Comparison of ENCODE assay signal across 8 cellular contexts in the genomic region with DNA sequence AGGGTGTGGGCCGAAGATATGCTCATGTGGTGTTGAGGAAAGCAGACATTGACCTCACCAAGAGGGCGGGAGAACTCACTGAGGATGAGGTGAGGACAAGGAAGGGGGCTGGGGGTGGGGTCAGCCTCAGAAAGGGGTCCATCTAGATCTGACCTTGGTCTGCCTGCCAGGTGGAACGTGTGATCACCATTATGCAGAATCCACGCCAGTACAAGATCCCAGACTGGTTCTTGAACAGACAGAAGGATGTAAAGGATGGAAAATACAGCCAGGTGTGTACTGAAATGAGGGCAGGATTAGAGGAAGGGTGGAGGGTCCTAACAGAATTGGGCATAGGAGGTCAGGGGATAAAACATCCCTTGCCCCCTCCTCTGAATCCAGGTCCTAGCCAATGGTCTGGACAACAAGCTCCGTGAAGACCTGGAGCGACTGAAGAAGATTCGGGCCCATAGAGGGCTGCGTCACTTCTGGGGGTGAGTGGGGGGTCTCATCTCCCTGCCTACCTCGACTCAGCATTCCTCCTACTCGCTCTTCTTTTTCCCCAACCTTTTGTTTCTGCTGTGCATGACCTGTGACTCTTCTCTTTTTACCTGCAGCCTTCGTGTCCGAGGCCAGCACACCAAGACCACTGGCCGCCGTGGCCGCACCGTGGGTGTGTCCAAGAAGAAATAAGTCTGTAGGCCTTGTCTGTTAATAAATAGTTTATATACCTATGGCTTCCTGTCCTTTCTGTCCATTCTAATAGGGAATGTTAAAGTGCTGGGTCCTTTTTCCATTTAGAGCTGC. TPM values are rescaled to one million over a fixed set of nuclear protein-coding genes. Genes with fewer than 3 reads are reported as not detected.
DNase-seq lines count a peak whose midpoint lies in the region; ATAC-seq, FAIRE-seq and TF ChIP-seq lines count a peak whose summit lies in the region.
"Not testable (repeated sequence)": the region's sequence is repeated elsewhere in the genome, so short reads cannot be mapped to it uniquely, and the experiment has no call there.

No MANE protein-coding gene starts in this region.

- H3K4me3 ChIP-seq in CD8-positive, alpha-beta T cell (ENCODE audit: low read depth, low read length): peak overlapping the region; percentile 93
- H3K4me3 ChIP-seq in IMR-90 (ENCODE audit: insufficient read depth, low read depth, low read length): not testable (repeated sequence)
- peak overlapping the region; percentile 79 for H3K4me3 ChIP-seq in adipocyte (ENCODE audit: low read length)
- peak overlapping the region in 1 of 2 donors; percentile 65 for H3K4me3 ChIP-seq in kidney (ENCODE audit: low read length in 2 of 2)
- peak overlapping the region; percentile 77 to 84 for H3K4me3 ChIP-seq in neutrophil (ENCODE audit: low read depth in 1 of 2, low read length in 1 of 2)

- H2BK5ac ChIP-seq in IMR-90 (ENCODE audit: low read depth, low read length, poor library complexity, severe bottlenecking): peak overlapping the region; percentile 7

- H3K27ac ChIP-seq in CD8-positive, alpha-beta T cell (ENCODE audit: low read depth, low read length): peak overlapping the region; percentile 79
- H3K27ac ChIP-seq in IMR-90 (ENCODE audit: insufficient read depth, low read length); kidney (ENCODE audit: low read depth in 2 of 2, low read length in 2 of 2): not testable (repeated sequence)
- H3K27ac ChIP-seq in neutrophil (peak overlapping the region; percentile 90), temporal lobe (ENCODE audit: low read depth, low read length) (peak overlapping the region; percentile 83)

- not testable (repeated sequence) for H3K9me3 ChIP-seq in CD8-positive, alpha-beta T cell (ENCODE audit: low read length); IMR-90 (ENCODE audit: control insufficient read depth, insufficient read depth, low read length); T-helper 17 cell (ENCODE audit: control insufficient read depth, low read length, poor library complexity, severe bottlenecking); adipocyte (ENCODE audit: control insufficient read depth, low read length); kidney (ENCODE audit: control insufficient read depth in 1 of 2, low read length in 2 of 2); neutrophil

- TF ChIP-seq POLR2A in IMR-90 (IDR thresholded peaks at IDR 0.05; ENCODE audit: low read depth, low read length): not testable (repeated sequence)

- H3K9ac ChIP-seq in IMR-90 (ENCODE audit: low read depth, low read length) (peak overlapping the region; percentile 62), adipocyte (ENCODE audit: low read length) (peak overlapping the region; percentile 98), kidney (ENCODE audit: low read length in 2 of 2) (peak overlapping the region; percentile 21 to 27)

- not testable (repeated sequence) for ATAC-seq in CD8-positive, alpha-beta T cell; IMR-90 (ENCODE audit: low read depth); T-helper 17 cell

- not testable (repeated sequence) for H3K9me3 Mint-ChIP-seq in CD8-positive, alpha-beta T cell; endothelial cell (ENCODE audit: unreplicated experiment)

- peaks cover 20 to 54% of the 10 kb centered on the region in 2 experiments for H3K79me1 ChIP-seq in IMR-90 (ENCODE audit: low read depth in 1 of 2, low read length in 2 of 2)

- peaks cover 23% of the 10 kb centered on the region for H3K36me3 ChIP-seq in CD8-positive, alpha-beta T cell (ENCODE audit: insufficient read depth, low read length)
- H3K36me3 ChIP-seq in IMR-90 (ENCODE audit: control insufficient read depth, insufficient read depth, low read length): peaks cover 59% of the 10 kb centered on the region
- peaks cover 63% of the 10 kb centered on the region for H3K36me3 ChIP-seq in adipocyte (ENCODE audit: control insufficient read depth, insufficient read depth, low read length, severe bottlenecking)
- H3K36me3 ChIP-seq in kidney (ENCODE audit: control insufficient read depth in 1 of 2, insufficient read depth in 2 of 2, low read length in 2 of 2): peaks cover 19 to 23% of the 10 kb centered on the region in 2 donors
- H3K36me3 ChIP-seq in neutrophil: peaks cover 29% of the 10 kb centered on the region

- not testable (repeated sequence) for FAIRE-seq in kidney (lab: Jason Lieb, UNC)

- not testable (repeated sequence) for H2BK15ac ChIP-seq in IMR-90 (ENCODE audit: low read depth, low read length)

- not testable (repeated sequence) for H3K18ac ChIP-seq in IMR-90 (ENCODE audit: low read depth, low read length)

- intact Hi-C loops in CD8-positive, alpha-beta T cell (cut with DNase I, micrococcal nuclease): loop anchor here in 1 of 2 experiments (2.0 to 10.0 kb wide), 2 partner anchors 143 to 1101 kb away; a partner anchor contains a TSS
- intact Hi-C loops in IMR-90 (cut with micrococcal nuclease); kidney (cut with DNase I): not testable (repeated sequence)

- H3K4ac ChIP-seq in IMR-90 (ENCODE audit: low read depth, low read length): 0 out of 2 replicates have a peak overlapping the region, but pooled peaks have one; percentile 57

- TSS peak; percentile 29 for BruUV-seq in IMR-90 (replicated peaks; lab: Mats Ljungman, UMichigan)

- H2AK9ac ChIP-seq in IMR-90 (replicated peaks; ENCODE audit: low read depth, low read length, poor library complexity): not testable (repeated sequence)

- H3K4me3 Mint-ChIP-seq in CD8-positive, alpha-beta T cell: peak overlapping the region; percentile 89
- H3K4me3 Mint-ChIP-seq in T-helper 17 cell: peak overlapping the region; percentile 91
- peak overlapping the region; percentile 87 for H3K4me3 Mint-ChIP-seq in endothelial cell (ENCODE audit: unreplicated experiment)

- 40% methylated on average over 1 of the region's 16 CpGs; no CpG with 5 or more reads in 1 of the 2 experiments for WGBS in IMR-90 (ENCODE audit: extremely low coverage in 2 of 2, insufficient read length in 1 of 2), 2 experiments

- not testable (repeated sequence) for H3K27me3 ChIP-seq in CD8-positive, alpha-beta T cell (ENCODE audit: insufficient read depth, low read length); IMR-90 (ENCODE audit: control insufficient read depth, insufficient read depth, low read length); adipocyte (replicated peaks; ENCODE audit: control insufficient read depth, insufficient read depth, low read length); neutrophil

- POLR2A ChIA-PET in CD8-positive, alpha-beta T cell (lab: Charles Lee): interaction anchor here (1.0 to 5.3 kb wide), 7 partner anchors 11 to 155 kb away, joined by 3 to 48 read pairs (median 6); a partner anchor contains a TSS
- POLR2A ChIA-PET in IMR-90 (lab: Charles Lee; ENCODE audit: unreplicated experiment): not testable (repeated sequence)

- H4K20me1 ChIP-seq in IMR-90 (ENCODE audit: insufficient read depth, low read length): peaks cover 75% of the 10 kb centered on the region

- CTCF ChIA-PET in CD8-positive, alpha-beta T cell (lab: Charles Lee): interaction anchor here (0.7 to 5.4 kb wide), 4 partner anchors 12 to 69 kb away, joined by 3 to 34 read pairs (median 16); a partner anchor contains a TSS
- CTCF ChIA-PET in IMR-90 (lab: Yijun Ruan, JAX): not testable (repeated sequence)

- peaks cover 73% of the 10 kb centered on the region for H3K4me1 Mint-ChIP-seq in CD8-positive, alpha-beta T cell (ENCODE audit: low read depth)
- H3K4me1 Mint-ChIP-seq in T-helper 17 cell (peaks cover 59% of the 10 kb centered on the region), endothelial cell (ENCODE audit: unreplicated experiment) (peaks cover 46% of the 10 kb centered on the region)

- TF ChIP-seq RAD21 in IMR-90 (IDR thresholded peaks at IDR 0.05; ENCODE audit: low read length): not testable (repeated sequence)

- peak overlapping the region; percentile 20 for H3K14ac ChIP-seq in IMR-90 (replicated peaks; ENCODE audit: low read depth, low read length)

- H4K8ac ChIP-seq in IMR-90 (ENCODE audit: low read depth in 2 of 2, low read length in 2 of 2): peak overlapping the region in 1 of 2 experiments; percentile 27; a peak in 1 of 4 replicates

- not testable (repeated sequence) for H2AFZ ChIP-seq in IMR-90 (replicated peaks; ENCODE audit: low read length, poor library complexity)

- not testable (repeated sequence) for H3K27me3 Mint-ChIP-seq in CD8-positive, alpha-beta T cell (ENCODE audit: low read depth); T-helper 17 cell
- H3K27me3 Mint-ChIP-seq in endothelial cell (ENCODE audit: unreplicated experiment): peaks cover 13% of the 10 kb centered on the region

- not testable (repeated sequence) for H4K5ac ChIP-seq in IMR-90 (ENCODE audit: low read depth, low read length)

- H3K4me1 ChIP-seq in CD8-positive, alpha-beta T cell (ENCODE audit: insufficient read depth, low read length): peaks cover 62% of the 10 kb centered on the region
- H3K4me1 ChIP-seq in IMR-90 (ENCODE audit: control insufficient read depth, insufficient read depth, low read length): peaks cover 14% of the 10 kb centered on the region
- H3K4me1 ChIP-seq in adipocyte (ENCODE audit: control insufficient read depth, insufficient read depth, low read length): peaks cover 44% of the 10 kb centered on the region
- H3K4me1 ChIP-seq in kidney (ENCODE audit: control insufficient read depth in 1 of 2, insufficient read depth in 1 of 2, low read depth in 1 of 2, low read length in 2 of 2): peaks cover 16 to 30% of the 10 kb centered on the region in 2 donors
- H3K4me1 ChIP-seq in neutrophil (ENCODE audit: control insufficient read depth in 1 of 2, insufficient read depth in 1 of 2, low read depth in 1 of 2, low read length in 1 of 2): peaks cover 56 to 66% of the 10 kb centered on the region in 2 experiments

- TF ChIP-seq CTCF in CD8-positive, alpha-beta T cell (IDR thresholded peaks at IDR 0.05); IMR-90 (conservative IDR thresholded peaks at IDR 0.05; ENCODE audit: low read depth, low read length); endothelial cell (IDR thresholded peaks at IDR 0.05; ENCODE audit: unreplicated experiment); kidney (IDR thresholded peaks at IDR 0.05; ENCODE audit: borderline replicate concordance, extremely low read depth, insufficient read depth); neutrophil (IDR thresholded peaks at IDR 0.05): not testable (repeated sequence)

- peak overlapping the region; percentile 87 for H3K27ac Mint-ChIP-seq in CD8-positive, alpha-beta T cell
- peak overlapping the region; percentile 99 for H3K27ac Mint-ChIP-seq in T-helper 17 cell
- peak overlapping the region; percentile 67 for H3K27ac Mint-ChIP-seq in endothelial cell (ENCODE audit: unreplicated experiment)

- H3K4me2 ChIP-seq in IMR-90 (ENCODE audit: low read depth, low read length): peak overlapping the region; percentile 71

- in situ Hi-C loops in IMR-90 (cut with MboI; ENCODE audit: low sequenced_read_pairs): not testable (repeated sequence)

- H2AK5ac ChIP-seq in IMR-90 (ENCODE audit: low read depth, low read length): not testable (repeated sequence)

- not testable (repeated sequence) for H2BK120ac ChIP-seq in IMR-90 (ENCODE audit: low read depth, low read length)

- not testable (repeated sequence) for H4K91ac ChIP-seq in IMR-90 (ENCODE audit: insufficient read depth, low read depth, low read length)

- not testable (repeated sequence) for H3K9me1 ChIP-seq in IMR-90 (ENCODE audit: insufficient read depth, low read length)

- not testable (repeated sequence) for DNase-seq in CD8-positive, alpha-beta T cell; IMR-90; T-helper 17 cell; adipocyte (ENCODE audit: low read depth); endothelial cell (ENCODE audit: low spot score); kidney

- peaks cover 79% of the 10 kb centered on the region for H3K36me3 Mint-ChIP-seq in CD8-positive, alpha-beta T cell
- not testable (repeated sequence) for H3K36me3 Mint-ChIP-seq in T-helper 17 cell (ENCODE audit: low read depth)
- peaks cover 28% of the 10 kb centered on the region for H3K36me3 Mint-ChIP-seq in endothelial cell (ENCODE audit: low read depth, unreplicated experiment)

- peak overlapping the region; percentile 36; the same call in 1 of the 2 replicates for H3K23ac ChIP-seq in IMR-90 (ENCODE audit: low read depth, low read length)

- H3K56ac ChIP-seq in IMR-90 (ENCODE audit: extremely low read depth, insufficient read depth, low read length): not testable (repeated sequence)

- not testable (repeated sequence) for H2BK20ac ChIP-seq in IMR-90 (ENCODE audit: low read depth, low read length)

- dilution Hi-C loops in IMR-90 (cut with HindIII; ENCODE audit: low sequenced_read_pairs, unreplicated experiment): not testable (repeated sequence)

RNA-seq across cellular contexts. Expression of a gene that starts 0.9 kb away (rescaled TPM):
- total RNA-seq in CD8-positive, alpha-beta T cell: 1 to 10 TPM; 7.9 to 8.8 TPM
- total RNA-seq in IMR-90 (2012; rRNA removed): 0.72 and 0.83 TPM in 2 replicates
- polyA plus RNA-seq in IMR-90 (2012; rRNA removed): 0.49 and 0.70 TPM in 2 replicates
- polyA plus RNA-seq in IMR-90 (2012; cell fraction: cytosol; rRNA removed): 0.90 and 1.5 TPM in 2 replicates
- polyA plus RNA-seq in IMR-90 (2012; cell fraction: nucleus; rRNA removed; ENCODE audit: low replicate concordance): 0.18 and 0.47 TPM in 2 replicates
- total RNA-seq in T-helper 17 cell: 10 to 100 TPM; 10.1 to 13.0 TPM
- 3.8 TPM for total RNA-seq in endothelial cell (ENCODE audit: unreplicated experiment)
- 20.2 TPM for total RNA-seq in kidney
- 14.0 TPM for polyA plus RNA-seq in kidney (ENCODE audit: insufficient read depth, low read depth, low replicate concordance)
- total RNA-seq in temporal lobe: 4.2 TPM

RNA-seq across cellular contexts. Expression of a gene that starts 4.1 kb away (rescaled TPM):
- 1,000 to 10,000 TPM; 4,154 to 4,290 TPM for total RNA-seq in CD8-positive, alpha-beta T cell
- total RNA-seq in IMR-90 (2012; rRNA removed) (6,097 and 6,577 TPM in 2 replicates), T-helper 17 cell (1,000 to 10,000 TPM; 4,373 to 4,641 TPM), endothelial cell (ENCODE audit: unreplicated experiment) (2,251 TPM), kidney (1,706 TPM), temporal lobe (2,398 TPM)
- polyA plus RNA-seq in IMR-90 (2012; rRNA removed) (8,417 and 8,876 TPM in 2 replicates), kidney (ENCODE audit: insufficient read depth, low read depth, low replicate concordance) (2,618 TPM)
- polyA plus RNA-seq in IMR-90 (2012; cell fraction: cytosol; rRNA removed): 5,094 and 5,254 TPM in 2 replicates
- polyA plus RNA-seq in IMR-90 (2012; cell fraction: nucleus; rRNA removed; ENCODE audit: low replicate concordance): 1,045 and 3,302 TPM in 2 replicates

RNA-seq across cellular contexts. Expression of a gene that starts 4.3 kb away (rescaled TPM):
- 10 to 100 TPM; 72.2 to 75.9 TPM for total RNA-seq in CD8-positive, alpha-beta T cell
- total RNA-seq in IMR-90 (2012; rRNA removed) (26.4 and 29.8 TPM in 2 replicates), T-helper 17 cell (10 to 100 TPM; 66.5 to 68.3 TPM), endothelial cell (ENCODE audit: unreplicated experiment) (41.8 TPM), kidney (64.4 TPM), temporal lobe (26.3 TPM)
- polyA plus RNA-seq in IMR-90 (2012; rRNA removed) (54.6 and 57.8 TPM in 2 replicates), kidney (ENCODE audit: insufficient read depth, low read depth, low replicate concordance) (35.8 TPM)
- 20.9 and 36.7 TPM in 2 replicates for polyA plus RNA-seq in IMR-90 (2012; cell fraction: cytosol; rRNA removed)
- polyA plus RNA-seq in IMR-90 (2012; cell fraction: nucleus; rRNA removed; ENCODE audit: low replicate concordance): 189 and 280 TPM in 2 replicates

RNA-seq across cellular contexts. Expression of a gene that starts 13.1 kb away (rescaled TPM):
- 10 to 100 TPM; 19.9 to 22.1 TPM for total RNA-seq in CD8-positive, alpha-beta T cell
- total RNA-seq in IMR-90 (2012; rRNA removed) (68.9 and 73.8 TPM in 2 replicates), T-helper 17 cell (10 to 100 TPM; 32.1 to 38.6 TPM), endothelial cell (ENCODE audit: unreplicated experiment) (48.5 TPM), kidney (40.3 TPM), temporal lobe (32.7 TPM)
- polyA plus RNA-seq in IMR-90 (2012; rRNA removed) (81.6 and 88.0 TPM in 2 replicates), kidney (ENCODE audit: insufficient read depth, low read depth, low replicate concordance) (46.5 TPM)
- 44.6 and 48.8 TPM in 2 replicates for polyA plus RNA-seq in IMR-90 (2012; cell fraction: cytosol; rRNA removed)
- 196 and 239 TPM in 2 replicates for polyA plus RNA-seq in IMR-90 (2012; cell fraction: nucleus; rRNA removed; ENCODE audit: low replicate concordance)

RNA-seq across cellular contexts. Expression of a gene that starts 13.4 kb away (rescaled TPM):
- 10 to 100 TPM in 1 of 2 experiments, 1 to 10 TPM in 1; 9.4 to 11.2 TPM for total RNA-seq in CD8-positive, alpha-beta T cell
- 24.4 and 41.7 TPM in 2 replicates for total RNA-seq in IMR-90 (2012; rRNA removed)
- 76.5 and 92.1 TPM in 2 replicates for polyA plus RNA-seq in IMR-90 (2012; rRNA removed)
- 14.6 and 24.2 TPM in 2 replicates for polyA plus RNA-seq in IMR-90 (2012; cell fraction: cytosol; rRNA removed)
- polyA plus RNA-seq in IMR-90 (2012; cell fraction: nucleus; rRNA removed; ENCODE audit: low replicate concordance): 12.9 and 43.5 TPM in 2 replicates
- 10 to 100 TPM; 16.5 to 25.7 TPM for total RNA-seq in T-helper 17 cell
- 33.3 TPM for total RNA-seq in endothelial cell (ENCODE audit: unreplicated experiment)
- total RNA-seq in kidney: 46.8 TPM
- polyA plus RNA-seq in kidney (ENCODE audit: insufficient read depth, low read depth, low replicate concordance): 159 TPM
- total RNA-seq in temporal lobe: 14.3 TPM

Comparison
In these comparisons a context has a peak if more than half of its experiments do, and no peak if none do; other contexts are left out.
1. H3K9ac ChIP-seq: peak in every context shown above with its lines; median percentile 98 in adipocyte; 62 in IMR-90; 24 in kidney.